Comparison of ENCODE assay signal across 16 cellular contexts in the genomic region with DNA sequence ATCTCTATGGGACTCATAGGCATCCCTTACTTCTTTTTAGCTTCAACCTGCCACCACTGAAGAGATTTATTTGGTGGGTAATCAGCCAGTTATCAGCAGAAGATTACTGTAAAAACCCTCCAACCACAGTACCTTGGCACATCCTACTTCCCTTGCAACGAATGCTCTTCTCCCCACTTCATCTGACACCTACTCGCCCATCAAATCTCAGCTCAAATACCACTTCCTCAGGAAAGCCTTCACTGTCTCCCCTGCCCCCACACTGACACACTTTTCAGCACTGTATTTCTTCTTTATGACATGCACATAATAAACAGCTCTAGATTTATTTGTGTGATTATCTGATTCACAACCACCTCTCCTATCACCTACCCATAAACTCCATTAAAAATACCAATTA. TPM values are rescaled to one million over a fixed set of nuclear protein-coding genes. Genes with fewer than 3 reads are reported as not detected.
A peak's percentile ranks its signal among the peaks of the same experiment; 100 is the strongest.
DNase-seq lines count a peak whose midpoint lies in the region; ATAC-seq and TF ChIP-seq lines count a peak whose summit lies in the region.
"Had no signal": no experiment of that assay in that cellular context is flagged by ENCODE, and none has a peak within 500 bp of the region (broad histone marks: within the 10 kb centered on the region; RNA-seq: fewer than 3 reads in every experiment).

No MANE protein-coding gene starts in this region.

- H3K4me2 ChIP-seq in neuronal stem cell (ENCODE audit: insufficient read depth, low read length, poor library complexity, severe bottlenecking): no peak overlapping the region

- H3K4me3 Mint-ChIP-seq in central memory CD8-positive, alpha-beta T cell: no peak overlapping the region
- H3K4me3 Mint-ChIP-seq: CD14-positive monocyte had no signal

- peak; percentile 62 for ATAC-seq in central memory CD8-positive, alpha-beta T cell (replicated peaks; ENCODE audit: extremely low read depth, poor library complexity, severe bottlenecking)
- ATAC-seq: left ventricle myocardium superior had no signal

- H3K4me1 ChIP-seq in neuronal stem cell (ENCODE audit: control insufficient read depth in 2 of 2, insufficient read depth in 1 of 2, low read depth in 1 of 2, low read length in 2 of 2): peaks cover 2 to 10% of the 10 kb centered on the region in 2 donors
- H3K4me1 ChIP-seq in breast epithelium: no peaks in the 10 kb centered on the region
- H3K4me1 ChIP-seq: SJSA1 had no signal

- H4K8ac ChIP-seq in neuronal stem cell (ENCODE audit: low read depth, low read length): no peak overlapping the region

- peaks cover under 1 to 1% of the 10 kb centered on the region in 2 donors for H3K9me3 ChIP-seq in neuronal stem cell (replicated peaks in 1 of 2; ENCODE audit: control insufficient read depth in 2 of 2, insufficient read depth in 1 of 2, low read depth in 1 of 2, low read length in 2 of 2)
- no peaks in the 10 kb centered on the region for H3K9me3 ChIP-seq in breast epithelium
- H3K9me3 ChIP-seq: SJSA1 had no signal

- no peak overlapping the region for H3K9ac ChIP-seq in neuronal stem cell (ENCODE audit: low read depth, low read length, poor library complexity)

- no peak overlapping the region for H2BK5ac ChIP-seq in neuronal stem cell (ENCODE audit: low read length)

- H2BK15ac ChIP-seq in neuronal stem cell (ENCODE audit: low read length): no peak overlapping the region

- H2BK120ac ChIP-seq in neuronal stem cell (ENCODE audit: low read depth, low read length): no peak overlapping the region

- H2AFZ ChIP-seq in neuronal stem cell (ENCODE audit: low read length): no peak overlapping the region

- no CpG with 5 or more reads among the region's 2 CpGs for WGBS in neuronal stem cell (ENCODE audit: extremely low coverage in 2 of 2, insufficient read length in 2 of 2, insufficient replicate concordance in 1 of 2), 2 donors

- peaks cover 21% of the 10 kb centered on the region for H3K36me3 Mint-ChIP-seq in central memory CD8-positive, alpha-beta T cell (ENCODE audit: insufficient read depth)

- no peak overlapping the region for H2BK12ac ChIP-seq in neuronal stem cell (ENCODE audit: low read length)

- no peak overlapping the region for H3K27ac ChIP-seq in neuronal stem cell (replicated peaks; ENCODE audit: low read length)
- H3K27ac ChIP-seq in breast epithelium: no peak overlapping the region
- H3K27ac ChIP-seq: 22Rv1, SJSA1 had no signal

- no peaks in the 10 kb centered on the region for H3K9me3 Mint-ChIP-seq in central memory CD8-positive, alpha-beta T cell

- no peak overlapping the region for H2AK5ac ChIP-seq in neuronal stem cell (ENCODE audit: low read depth, low read length)

- H3K23ac ChIP-seq in neuronal stem cell (ENCODE audit: low read depth, low read length, poor library complexity): no peak overlapping the region

- H4K91ac ChIP-seq in neuronal stem cell (ENCODE audit: low read depth, low read length, poor library complexity): no peak overlapping the region

- H3K14ac ChIP-seq in neuronal stem cell (ENCODE audit: low read length): no peak overlapping the region

- peaks cover 2% of the 10 kb centered on the region for H3K79me1 ChIP-seq in neuronal stem cell (ENCODE audit: low read depth, low read length)

- H3K36me3 ChIP-seq in neuronal stem cell (replicated peaks in 1 of 2; ENCODE audit: control insufficient read depth in 2 of 2, insufficient read depth in 2 of 2, low read length in 2 of 2) (peaks cover 11 to 46% of the 10 kb centered on the region in 2 donors), breast epithelium (peaks cover 10% of the 10 kb centered on the region)

- no peak overlapping the region for H3K4ac ChIP-seq in neuronal stem cell (ENCODE audit: low read length)

- no peaks in the 10 kb centered on the region for H3K27me3 Mint-ChIP-seq in central memory CD8-positive, alpha-beta T cell

- H3K4me3 ChIP-seq in GM12865 (ENCODE audit: low read depth, low read length) (no peak overlapping the region), neuronal stem cell (ENCODE audit: low read length in 2 of 2) (peak overlapping the region in 1 of 2 donors; percentile 35), breast epithelium (no peak overlapping the region)
- H3K4me3 ChIP-seq: SJSA1 had no signal

- DNase-seq in NK-92 treated with Interleukin-12 subunit alpha and Interleukin-12 subunit beta, amount 100 ng/mL, for 24 hours (lab: John Stamatoyannopoulos, UW): peak; percentile 12
- DNase-seq in NK-92 (lab: John Stamatoyannopoulos, UW; ENCODE audit: unreplicated experiment) (no peak), GM12865 (ENCODE audit: low read depth) (peak; percentile 7), neuronal stem cell (ENCODE audit: low spot score) (no peak), breast epithelium (ENCODE audit: low spot score in 2 of 2) (no peak), iPS-NIHi11 (ENCODE audit: low spot score) (no peak)
- peak; percentile 29 to 43 for DNase-seq in activated CD4-positive, alpha-beta T cell treated with anti-CD3 and anti-CD28 coated beads for 4 hours
- DNase-seq in central memory CD8-positive, alpha-beta T cell (ENCODE audit: low spot score in 2 of 2): peak in 1 of 2 donors; percentile 56
- DNase-seq: KG1, left ventricle myocardium superior, NCI-H1417 treated with DMSO at 0.1 percent for 48 hours, NCI-H446, substantia nigra had no signal

- TF ChIP-seq POLR2A in breast epithelium (IDR thresholded peaks at IDR 0.05): no peak

- H3K27me3 ChIP-seq in neuronal stem cell (ENCODE audit: control insufficient read depth in 3 of 3, insufficient read depth in 3 of 3, low read depth in 1 of 3, low read length in 3 of 3): no peaks in the 10 kb centered on the region
- no peaks in the 10 kb centered on the region for H3K27me3 ChIP-seq in breast epithelium
- H3K27me3 ChIP-seq: SJSA1 had no signal

- no peak overlapping the region for H3K18ac ChIP-seq in neuronal stem cell (ENCODE audit: low read length)

- peak overlapping the region; percentile 0 for H3K27ac Mint-ChIP-seq in central memory CD8-positive, alpha-beta T cell (ENCODE audit: low read depth)
- H3K27ac Mint-ChIP-seq: CD14-positive monocyte had no signal

- intact Hi-C loops in breast epithelium (cut with DNase I; ENCODE audit: low total_unique reads): no loop called here

- TF ChIP-seq CTCF in GM12865 (IDR thresholded peaks at IDR 0.05; ENCODE audit: insufficient read depth, low read depth, low read length, missing control alignments): no peak
- no peak for TF ChIP-seq CTCF in breast epithelium (IDR thresholded peaks at IDR 0.05)

- peaks cover 33% of the 10 kb centered on the region for H3K4me1 Mint-ChIP-seq in central memory CD8-positive, alpha-beta T cell

RNA-seq across cellular contexts. Expression of gene KDSR, which starts 3.1 kb away (rescaled TPM):
- 14.8 TPM for polyA plus RNA-seq in neuronal stem cell (2013, experiment 1 of 2)
- polyA plus RNA-seq in neuronal stem cell (2013, experiment 2 of 2): 15.2 TPM
- total RNA-seq in breast epithelium: 10 to 100 TPM; 41.6 to 53.0 (median 48.9) TPM

RNA-seq across cellular contexts. Expression of gene BCL2, which starts 44.4 kb away (rescaled TPM):
- polyA plus RNA-seq in neuronal stem cell (2013, experiment 1 of 2): 10.8 TPM
- polyA plus RNA-seq in neuronal stem cell (2013, experiment 2 of 2): 10.2 TPM
- 10 to 100 TPM; 41.3 to 82.5 (median 43.6) TPM for total RNA-seq in breast epithelium

RNA-seq across cellular contexts. Expression of gene VPS4B, which starts 58.3 kb away (rescaled TPM):
- 32.7 TPM for polyA plus RNA-seq in neuronal stem cell (2013, experiment 1 of 2)
- 33.3 TPM for polyA plus RNA-seq in neuronal stem cell (2013, experiment 2 of 2)
- total RNA-seq in breast epithelium: 10 to 100 TPM; 34.1 to 61.5 (median 35.7) TPM

Comparison
In these comparisons a context has a peak if more than half of its experiments do, and no peak if none do; other contexts are left out.
1. DNase-seq: peak in NK-92 treated with Interleukin-12 subunit alpha and Interleukin-12 subunit beta, amount 100 ng/mL, for 24 hours (single experiment), GM12865 (single experiment) and activated CD4-positive, alpha-beta T cell treated with anti-CD3 and anti-CD28 coated beads for 4 hours (2 of 2); none in NK-92 (single experiment), neuronal stem cell (single experiment), breast epithelium (0 of 2) and iPS-NIHi11 (single experiment).